ENCODE assay signal across 27 cellular contexts in the genomic region with DNA sequence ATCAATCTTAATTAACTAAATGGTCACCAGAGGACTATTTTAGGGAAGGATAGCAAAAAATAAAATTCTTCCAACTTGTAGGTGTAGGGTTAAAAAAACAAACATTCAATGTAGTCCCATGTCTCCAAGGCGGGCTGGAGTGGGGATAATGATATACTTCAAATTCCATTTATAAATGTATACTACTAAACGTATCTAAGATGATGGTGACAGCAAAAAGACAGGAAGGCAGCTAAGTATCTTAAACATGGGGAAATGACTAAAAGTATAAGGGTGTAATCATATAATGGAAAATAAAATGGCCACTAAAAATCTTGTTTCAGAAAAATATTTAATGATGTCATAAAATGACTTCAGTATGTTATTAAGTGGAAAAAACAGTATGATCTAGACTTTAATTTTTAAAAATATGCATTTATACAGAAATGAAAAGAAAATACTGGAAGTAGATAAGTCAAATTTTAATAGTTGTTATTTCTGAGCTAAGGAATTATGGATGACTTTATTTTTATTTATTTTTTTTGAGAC.
"Had no signal": no experiment of that assay in that cellular context is flagged by ENCODE, and none has a peak within 500 bp of the region (broad histone marks: within the 10 kb centered on the region; RNA-seq: fewer than 3 reads in every experiment).

No MANE protein-coding gene starts in this region.

- DNase-seq: heart right ventricle; left colon; left lung; lower lobe of right lung; mesendoderm; naive B cell; natural killer cell; nephron progenitor cell; ovary; spleen; stimulated activated CD4-positive, alpha-beta T cell treated with anti-CD3 and anti-CD28 coated beads, Interleukin-4, amount 100 ng/mL, for 24 hours; stimulated activated naive CD4-positive, alpha-beta T cell; tibial artery; trophoblast cell; upper lobe of right lung had no signal

- H3K36me3 Mint-ChIP-seq: natural killer cell had no signal

- H3K9me3 ChIP-seq: heart right ventricle, left lung, lower lobe of right lung, ovary, right atrium auricular region, spleen, suprapubic skin, thoracic aorta, tibial artery, upper lobe of right lung had no signal

- H3K36me3 ChIP-seq: left lung, lower lobe of right lung, ovary, right atrium auricular region, thoracic aorta, upper lobe of right lung had no signal

- H3K9me3 Mint-ChIP-seq: naive B cell; natural killer cell; stimulated activated effector memory CD8-positive, alpha-beta T cell treated with anti-CD3 and anti-CD28 coated beads, Interleukin-12 subunit alpha, Interleukin-12 subunit beta, amount 100 ng/mL, for 72 hours had no signal

- H3K4me1 Mint-ChIP-seq: mesothelial cell of epicardium had no signal

- H3K27ac ChIP-seq: heart right ventricle, hepatocyte, left lung, lower lobe of right lung, ovary, right atrium auricular region, skin epidermis, spleen, suprapubic skin, thoracic aorta, tibial artery, upper lobe of right lung had no signal

- H3K4me3 Mint-ChIP-seq: mesothelial cell of epicardium; naive B cell; natural killer cell; nephron progenitor cell; stimulated activated effector memory CD8-positive, alpha-beta T cell treated with anti-CD3 and anti-CD28 coated beads, Interleukin-12 subunit alpha, Interleukin-12 subunit beta, amount 100 ng/mL, for 72 hours; stimulated activated naive CD8-positive, alpha-beta T cell treated with anti-CD3 and anti-CD28 coated beads, Interleukin-15, Interleukin-2, amounts not matched to agents 100 ng/mL and 50 ng/mL, for 24 hours had no signal

- H3K27ac Mint-ChIP-seq: mesothelial cell of epicardium; natural killer cell; nephron progenitor cell; progenitor cell of endocrine pancreas; stimulated activated effector memory CD8-positive, alpha-beta T cell treated with anti-CD3 and anti-CD28 coated beads, Interleukin-12 subunit alpha, Interleukin-12 subunit beta, amount 100 ng/mL, for 72 hours; stimulated activated naive CD8-positive, alpha-beta T cell treated with anti-CD3 and anti-CD28 coated beads, Interleukin-15, Interleukin-2, amounts not matched to agents 100 ng/mL and 50 ng/mL, for 24 hours had no signal

- FAIRE-seq: keratinocyte, urothelium cell line had no signal

- H3K27me3 Mint-ChIP-seq: naive B cell; progenitor cell of endocrine pancreas; stimulated activated naive CD8-positive, alpha-beta T cell treated with anti-CD3 and anti-CD28 coated beads, Interleukin-15, Interleukin-2, amounts not matched to agents 100 ng/mL and 50 ng/mL, for 24 hours had no signal

- H3K4me3 ChIP-seq: heart right ventricle, hepatocyte, left lung, lower lobe of right lung, ovary, right atrium auricular region, skin epidermis, spleen, suprapubic skin, thoracic aorta, tibial artery, upper lobe of right lung had no signal

- ATAC-seq: heart right ventricle; left colon; left lung; lower lobe of right lung; natural killer cell; sciatic nerve; stimulated activated effector memory CD8-positive, alpha-beta T cell treated with anti-CD3 and anti-CD28 coated beads, Interleukin-12 subunit alpha, Interleukin-12 subunit beta, amount 100 ng/mL, for 72 hours; upper lobe of right lung had no signal

- H3K4me1 ChIP-seq: heart right ventricle, left lung, lower lobe of right lung, right atrium auricular region, spleen, suprapubic skin, tibial artery, upper lobe of right lung had no signal
